In genomic region chr7:143396182-143396581, GRCh38 we compare ENCODE assay signal across 20 cellular contexts. TPM values are rescaled to one million over a fixed set of nuclear protein-coding genes. Genes with fewer than 3 reads are reported as not detected.
A peak's percentile ranks its signal among the peaks of the same experiment; 100 is the strongest.
DNase-seq lines count a peak whose midpoint lies in the region; ATAC-seq and TF ChIP-seq lines count a peak whose summit lies in the region.
"Had no signal": no experiment of that assay in that cellular context is flagged by ENCODE, and none has a peak within 500 bp of the region (broad histone marks: within the 10 kb centered on the region; RNA-seq: fewer than 3 reads in every experiment).

No MANE protein-coding gene starts in this region.

- H3K27me3 ChIP-seq in heart right ventricle (no peaks in the 10 kb centered on the region), lower lobe of right lung (ENCODE audit: low read depth) (no peaks in the 10 kb centered on the region), thoracic aorta (replicated peaks; ENCODE audit: insufficient read depth) (no peaks in the 10 kb centered on the region)

- H3K36me3 ChIP-seq in heart right ventricle (peaks cover 0 to 19% (median 3%) of the 10 kb centered on the region in 9 donors), lower lobe of right lung (peaks cover 13% of the 10 kb centered on the region), thoracic aorta (no peaks in the 10 kb centered on the region)

- no peak for TF ChIP-seq CTCF in heart right ventricle (IDR thresholded peaks at IDR 0.05)
- TF ChIP-seq CTCF in lower lobe of right lung (IDR thresholded peaks at IDR 0.05): no peak
- no peak for TF ChIP-seq CTCF in thoracic aorta (IDR thresholded peaks at IDR 0.05)

- peaks cover 19% of the 10 kb centered on the region for H3K36me3 Mint-ChIP-seq in T-cell

- H3K9me3 Mint-ChIP-seq in T-cell: no peaks in the 10 kb centered on the region

- POLR2A ChIA-PET in T-cell (lab: Charles Lee): no interaction called here

- peaks cover 12 to 55% (median 43%) of the 10 kb centered on the region in 9 donors for H3K4me1 ChIP-seq in heart right ventricle
- peaks cover 48% of the 10 kb centered on the region for H3K4me1 ChIP-seq in lower lobe of right lung
- peaks cover 30 to 48% of the 10 kb centered on the region in 2 donors for H3K4me1 ChIP-seq in thoracic aorta (ENCODE audit: control insufficient read depth in 1 of 2, low read depth in 2 of 2)
- H3K4me1 ChIP-seq: HAP-1 had no signal

- DNase-seq in Right ventricle myocardium inferior (ENCODE audit: missing footprints): peak; percentile 39
- no peak for DNase-seq in heart right ventricle
- no peak for DNase-seq in T-cell
- DNase-seq in lower lobe of right lung: no peak
- DNase-seq in thoracic aorta (ENCODE audit: low spot score): no peak
- DNase-seq in GOT3 (lab: John Stamatoyannopoulos, UW): no peak
- DNase-seq: Calu3, KG1, NCI-H1436, NCI-H2029, NCI-H2171 treated with DMSO at 0.1 percent for 48 hours, NCI-H446 treated with DMSO at 0.1 percent for 48 hours, NCI-H748 treated with DMSO at 0.1 percent for 48 hours, OCI-M1, SIG-M5 had no signal

- H3K27me3 Mint-ChIP-seq in T-cell: no peaks in the 10 kb centered on the region

- H3K4me3 ChIP-seq in heart right ventricle (no peak overlapping the region), lower lobe of right lung (no peak overlapping the region), thoracic aorta (no peak overlapping the region)
- H3K4me3 ChIP-seq: HAP-1 had no signal

- H3K27ac Mint-ChIP-seq in T-cell: peak overlapping the region; percentile 20 to 58

- ATAC-seq in Right ventricle myocardium inferior (no peak), heart right ventricle (no peak), T-cell (replicated peaks in 1 of 4) (no peak), lower lobe of right lung (no peak), thoracic aorta (ENCODE audit: insufficient number of reproducible peaks, low FRiP score, low read depth) (no peak), HG03457 (IDR thresholded peaks at IDR 0.05; ENCODE audit: unreplicated experiment) (no peak), GM21786 (IDR thresholded peaks at IDR 0.05; ENCODE audit: unreplicated experiment) (no peak)

- WGBS in heart right ventricle, 2 donors: 83 to 84% methylated on average over 7 of the region's 7 CpGs

- peaks cover 8 to 18% (median 11%) of the 10 kb centered on the region in 3 donors for H3K4me1 Mint-ChIP-seq in T-cell

- peak overlapping the region in 2 of 10 donors; percentile 15 to 41 for H3K27ac ChIP-seq in heart right ventricle
- peak overlapping the region; percentile 57 for H3K27ac ChIP-seq in lower lobe of right lung
- peak overlapping the region; percentile 28 to 31 for H3K27ac ChIP-seq in thoracic aorta

- CTCF ChIA-PET in T-cell (lab: Charles Lee): no interaction called here

- intact Hi-C loops in Right ventricle myocardium inferior (cut with DNase I) (loop anchor here (10.0 kb wide), 1 partner anchor 509 kb away; the partner anchor contains the start of gene TCAF1), heart right ventricle (cut with DNase I) (no loop called here), lower lobe of right lung (cut with DNase I) (no loop called here)

- H3K9me3 ChIP-seq in heart right ventricle (no peaks in the 10 kb centered on the region), lower lobe of right lung (no peaks in the 10 kb centered on the region), thoracic aorta (no peaks in the 10 kb centered on the region)
- H3K9me3 ChIP-seq: HAP-1 had no signal

- no peak overlapping the region for H3K4me3 Mint-ChIP-seq in T-cell

RNA-seq across cellular contexts. Expression of gene EPHA1, which starts 12.5 kb away (rescaled TPM):
- total RNA-seq in Right ventricle myocardium inferior: not detected
- under 1 TPM in 1 of 10 donors, not detected in 9; 0.39 TPM for total RNA-seq in heart right ventricle
- under 1 TPM; 0.12 to 0.73 TPM for polyA plus RNA-seq in heart right ventricle
- 10 to 100 TPM; 23.8 to 49.8 (median 43.5) TPM for total RNA-seq in T-cell
- 9.0 TPM for total RNA-seq in lower lobe of right lung
- total RNA-seq in thoracic aorta: under 1 TPM; 0.41 to 0.49 TPM
- total RNA-seq: RPMI7951 had no signal

RNA-seq across cellular contexts. Expression of gene ZYX, which starts 15.0 kb away (rescaled TPM):
- total RNA-seq in Right ventricle myocardium inferior: 75.9 TPM
- total RNA-seq in heart right ventricle: 100 to 1,000 TPM in 2 of 10 donors, 10 to 100 TPM in 8; 48.5 to 148 (median 74.6) TPM
- polyA plus RNA-seq in heart right ventricle: 100 to 1,000 TPM in 1 of 2 donors, 10 to 100 TPM in 1; 58.9 to 152 TPM
- 100 to 1,000 TPM; 107 to 186 (median 159) TPM for total RNA-seq in T-cell
- 231 TPM for total RNA-seq in lower lobe of right lung
- total RNA-seq in thoracic aorta: 100 to 1,000 TPM; 234 to 287 TPM

RNA-seq across cellular contexts. Expression of gene FAM131B, which starts 33.7 kb away (rescaled TPM):
- total RNA-seq in Right ventricle myocardium inferior (0.73 TPM), heart right ventricle (1 to 10 TPM in 1 of 10 donors, under 1 TPM in 8, not detected in 1; 0.07 to 1.2 (median 0.39) TPM), T-cell (1 to 10 TPM in 3 of 5 donors, under 1 TPM in 2; 0.08 to 3.6 (median 2.1) TPM), lower lobe of right lung (0.53 TPM), thoracic aorta (1 to 10 TPM; 2.3 to 3.3 TPM)
- polyA plus RNA-seq in heart right ventricle: under 1 TPM; 0.22 to 0.37 TPM
- total RNA-seq: RPMI7951 had no signal

RNA-seq across cellular contexts. Expression of gene TAS2R60, which starts 47.1 kb away (rescaled TPM):
- not detected for total RNA-seq in Right ventricle myocardium inferior
- not detected for total RNA-seq in heart right ventricle
- not detected for polyA plus RNA-seq in heart right ventricle
- total RNA-seq in T-cell: 1 to 10 TPM in 2 of 5 donors, under 1 TPM in 2, not detected in 1; 0.38 to 2.4 (median 1.0) TPM
- total RNA-seq in lower lobe of right lung: not detected
- total RNA-seq in thoracic aorta: 1 to 10 TPM in 1 of 2 donors, not detected in 1; 8.5 TPM
- total RNA-seq: A673, Calu3, RPMI7951 had no signal
